Comparison of ENCODE assay signal across 10 cellular contexts in the genomic region with DNA sequence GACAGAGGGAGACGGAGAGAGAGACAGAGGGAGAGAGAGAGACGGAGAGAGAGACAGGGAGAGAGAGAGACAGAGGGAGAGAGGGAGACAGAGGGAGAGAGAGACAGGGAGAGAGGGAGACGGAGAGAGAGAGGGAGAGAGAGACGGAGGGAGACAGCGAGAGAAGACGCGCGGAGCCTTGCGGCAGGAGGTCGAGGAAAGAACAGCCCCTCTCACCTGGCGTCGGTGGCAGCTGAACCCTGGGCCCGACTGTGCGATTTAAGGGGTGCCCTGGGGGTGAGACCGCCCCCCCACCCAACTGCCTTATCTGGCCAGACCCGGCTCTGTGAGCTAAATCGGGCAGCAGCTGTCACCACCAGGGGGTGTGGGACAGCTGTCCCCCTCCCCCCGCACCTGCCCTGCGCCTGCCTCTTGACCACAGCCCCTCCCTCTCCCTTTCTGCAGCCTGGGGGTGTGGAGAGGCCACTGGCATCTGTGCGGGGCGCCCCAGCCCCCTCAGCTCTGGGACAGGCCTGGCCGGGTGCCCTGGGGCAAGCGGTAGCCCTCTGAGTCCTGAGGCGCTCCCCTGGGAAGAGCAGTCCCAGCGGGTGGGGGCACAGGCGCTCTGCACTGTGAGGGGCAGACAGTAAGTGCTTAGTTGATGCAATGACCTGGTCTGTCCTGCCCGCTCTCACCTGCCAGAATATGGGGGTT. TPM values are rescaled to one million over a fixed set of nuclear protein-coding genes. Genes with fewer than 3 reads are reported as not detected.
DNase-seq lines count a peak whose midpoint lies in the region; ATAC-seq, FAIRE-seq and TF ChIP-seq lines count a peak whose summit lies in the region.
"Had no signal": no experiment of that assay in that cellular context is flagged by ENCODE, and none has a peak within 500 bp of the region (broad histone marks: within the 10 kb centered on the region; RNA-seq: fewer than 3 reads in every experiment).

No MANE protein-coding gene starts in this region.

- no peaks in the 10 kb centered on the region for H3K27me3 ChIP-seq in right lobe of liver

- no peak overlapping the region for H3K27ac ChIP-seq in right lobe of liver

- DNase-seq in AG04449 (ENCODE audit: low read depth, low spot score) (no peak), GM13977 (ENCODE audit: low spot score) (peak; percentile 77), astrocyte of the hippocampus (ENCODE audit: low read depth, low spot score) (peak; percentile 43), right lobe of liver (peak in 2 of 3 donors; percentile 19 to 42), EL (no peak), GM12891 (ENCODE audit: insufficient read length, low spot score) (no peak)
- DNase-seq: effector CD8-positive, alpha-beta T cell; T-helper 17 cell had no signal

- CTCF ChIA-PET in AG04449 (lab: Yijun Ruan, JAX), result no interaction called here

- TF ChIP-seq POLR2A in right lobe of liver (IDR thresholded peaks at IDR 0.05) (no peak), GM12891 (IDR thresholded peaks at IDR 0.05; ENCODE audit: low read depth, low read length) (no peak)

- peak; percentile 37 for TF ChIP-seq CTCF in AG04449 (IDR thresholded peaks at IDR 0.05; ENCODE audit: insufficient read depth, low read length, missing control alignments)
- peak; percentile 28 for TF ChIP-seq CTCF in GM13977 (IDR thresholded peaks at IDR 0.05; ENCODE audit: extremely low read depth, insufficient read depth, missing control alignments)
- no peak for TF ChIP-seq CTCF in right lobe of liver (IDR thresholded peaks at IDR 0.05)

- intact Hi-C loops in right lobe of liver (cut with DNase I), result no loop called here

- FAIRE-seq in GM12891 (lab: Jason Lieb, UNC), result no peak

- no peaks in the 10 kb centered on the region for H3K36me3 ChIP-seq in right lobe of liver

- ATAC-seq in right lobe of liver, result peak in 2 of 4 donors; percentile 24 to 30
- no peak for ATAC-seq in GM19035 (IDR thresholded peaks at IDR 0.05; ENCODE audit: unreplicated experiment)
- no peak for ATAC-seq in HG03342 (IDR thresholded peaks at IDR 0.05; ENCODE audit: unreplicated experiment)
- ATAC-seq: T-helper 17 cell had no signal

- no peaks in the 10 kb centered on the region for H3K4me1 ChIP-seq in right lobe of liver

- H3K4me3 ChIP-seq in AG04449 (ENCODE audit: low read depth, low read length), result no peak overlapping the region
- no peak overlapping the region for H3K4me3 ChIP-seq in right lobe of liver

- POLR2A ChIA-PET in AG04449 (lab: Yijun Ruan, JAX), result no interaction called here

- no peaks in the 10 kb centered on the region for H3K9me3 ChIP-seq in right lobe of liver

- in situ Hi-C loops in GM13977 (cut with MboI; ENCODE audit: low pct_unique_long_range_greater_than_20kb, low sequenced_read_pairs, unreplicated experiment), result no loop called here

- 45% methylated on average over 3 of the region's 27 CpGs for WGBS in right lobe of liver (ENCODE audit: insufficient coverage, low coverage, low lambda C conversion rate, missing lambda C conversion rate)

TF ChIP-seq in GM12891, 5 proteins besides CTCF, POLR2A, EP300 and RAD21:
- TF ChIP-seq SPI1 (IDR thresholded peaks at IDR 0.05; ENCODE audit: low read depth, low read length) (no peak), TAF1 (IDR thresholded peaks at IDR 0.05; ENCODE audit: low read depth, low read length) (no peak), PAX5 (IDR thresholded peaks at IDR 0.05; ENCODE audit: insufficient read depth, low read length, severe bottlenecking) (no peak), POLR2AphosphoS5 (IDR thresholded peaks at IDR 0.05; ENCODE audit: low read depth, low read length) (no peak)

RNA-seq across cellular contexts. Expression of a gene that starts 10.8 kb away (rescaled TPM):
- total RNA-seq in right lobe of liver, result 10 to 100 TPM; 15.0 to 27.5 (median 19.1) TPM
- 19.6 TPM for polyA plus RNA-seq in GM12891 (2012; ENCODE audit: low read depth, missing spikeins)

RNA-seq across cellular contexts. Expression of a gene that starts 13.5 kb away (rescaled TPM):
- 10 to 100 TPM; 22.1 to 67.8 (median 44.8) TPM for total RNA-seq in right lobe of liver
- 0.32 TPM for polyA plus RNA-seq in GM12891 (2012; ENCODE audit: low read depth, missing spikeins)
- total RNA-seq: T-helper 17 cell had no signal

RNA-seq across cellular contexts. Expression of a gene that starts 23.6 kb away (rescaled TPM):
- total RNA-seq in right lobe of liver, result 1 to 10 TPM in 5 of 6 experiments, under 1 TPM in 1; 0.68 to 2.3 (median 1.5) TPM
- 0.33 TPM for polyA plus RNA-seq in GM12891 (2012; ENCODE audit: low read depth, missing spikeins)

RNA-seq across cellular contexts. Expression of a gene that starts 23.9 kb away (rescaled TPM):
- total RNA-seq in right lobe of liver, result 10 to 100 TPM; 48.6 to 82.8 (median 74.2) TPM
- 50.9 TPM for polyA plus RNA-seq in GM12891 (2012; ENCODE audit: low read depth, missing spikeins)

Comparison
In these comparisons a context has a peak if more than half of its experiments do, and no peak if none do; other contexts are left out.
1. DNase-seq: peak in GM13977 (single experiment), astrocyte of the hippocampus (single experiment) and right lobe of liver (2 of 3); none in AG04449 (single experiment), EL (single experiment) and GM12891 (single experiment).
2. CTCF ChIP-seq: peak in AG04449 (single experiment) and GM13977 (single experiment); none in right lobe of liver (0 of 4).